ENCODE assay signal across 1 cellular context in the genomic region with DNA sequence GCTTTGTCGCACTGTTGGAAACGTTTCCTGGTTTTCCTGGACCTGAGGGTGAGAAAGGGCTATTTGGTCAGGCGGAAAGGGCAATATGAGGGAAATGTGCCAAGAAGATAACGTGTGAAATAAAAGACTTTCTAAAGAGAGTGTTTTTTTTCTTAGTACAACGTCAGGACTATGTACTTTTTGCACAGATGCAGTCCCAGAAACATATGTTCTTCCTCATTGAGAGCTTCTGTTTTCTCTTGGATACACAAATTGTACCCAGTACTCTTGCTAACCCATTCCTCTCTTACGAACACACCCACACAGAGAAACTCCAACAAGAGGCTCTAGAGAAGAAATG.
TF ChIP-seq lines count a peak whose summit lies in the region.

No MANE protein-coding gene starts in this region.

TF ChIP-seq in endothelial cell of umbilical vein, 7 proteins besides CTCF, POLR2A, EP300 and RAD21:
- no peak for TF ChIP-seq POLR2AphosphoS5 (IDR thresholded peaks at IDR 0.05; ENCODE audit: insufficient read depth, low read depth, low read length)
- no peak for TF ChIP-seq EZH2 (IDR thresholded peaks at IDR 0.05; ENCODE audit: borderline replicate concordance, low read depth, low read length, severe bottlenecking)
- no peak for TF ChIP-seq MYC (IDR thresholded peaks at IDR 0.05; ENCODE audit: low read depth, low read length)
- TF ChIP-seq, protein P1, sequence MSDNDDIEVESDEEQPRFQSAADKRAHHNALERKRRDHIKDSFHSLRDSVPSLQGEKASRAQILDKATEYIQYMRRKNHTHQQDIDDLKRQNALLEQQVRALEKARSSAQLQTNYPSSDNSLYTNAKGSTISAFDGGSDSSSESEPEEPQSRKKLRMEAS (IDR thresholded peaks at IDR 0.05; ENCODE audit: insufficient read depth, insufficient read length) = no peak
